In genomic region chr3:104787306-104787705, GRCh38 we compare ENCODE assay signal across 28 cellular contexts.
"Had no signal": no experiment of that assay in that cellular context is flagged by ENCODE, and none has a peak within 500 bp of the region (broad histone marks: within the 10 kb centered on the region; RNA-seq: fewer than 3 reads in every experiment).

No MANE protein-coding gene starts in this region.

- H3K27me3 Mint-ChIP-seq: stimulated activated naive B cell treated with anti-CD40 and anti-IgM and Interleukin-4, amounts not matched to agents 10 μg/mL and 1 μg/mL and 100 μg/mL, for 72 hours had no signal

- H3K9me3 Mint-ChIP-seq: naive B cell; nephron progenitor cell; stimulated activated naive B cell treated with anti-CD40 and anti-IgM and Interleukin-4, amounts not matched to agents 10 μg/mL and 1 μg/mL and 100 μg/mL, for 72 hours had no signal

- H3K4me1 Mint-ChIP-seq: immature natural killer cell; naive B cell; natural killer cell; nephron progenitor cell; stimulated activated naive B cell treated with anti-CD40 and anti-IgM and Interleukin-4, amounts not matched to agents 10 μg/mL and 1 μg/mL and 100 μg/mL, for 72 hours had no signal

- DNase-seq: hypothalamus; immature natural killer cell; kidney; left colon; left lung; lower lobe of right lung; mammary epithelial cell; mesendoderm; naive B cell; natural killer cell; nephron progenitor cell; ovary; posterior cingulate gyrus; retina; right cardiac atrium; stimulated activated CD4-positive, alpha-beta T cell treated with anti-CD3 and anti-CD28 coated beads, Interleukin-12 subunit alpha, Interleukin-12 subunit beta, amount 100 ng/mL, for 4 hours; stimulated activated CD4-positive, alpha-beta T cell treated with anti-CD3 and anti-CD28 coated beads, Interleukin-15, amount 100 ng/mL, for 24 hours; stimulated activated CD4-positive, alpha-beta T cell treated with anti-CD3 and anti-CD28 coated beads, Interleukin-2, amount 100 ng/mL, for 24 hours; stimulated activated CD4-positive, alpha-beta T cell treated with anti-CD3 and anti-CD28 coated beads, Interleukin-4, amount 100 ng/mL, for 1 hour; stimulated activated naive B cell treated with anti-CD40 and anti-IgM and Interleukin-4, amounts not matched to agents 10 μg/mL and 1 μg/mL and 100 μg/mL, for 72 hours; stimulated activated naive CD8-positive, alpha-beta T cell treated with anti-CD3 and anti-CD28 coated beads, Interleukin-15, Interleukin-2, amounts not matched to agents 100 U/mL and 50 U/mL, for 24 hours; stomach; testis; thyroid gland; transverse colon; upper lobe of left lung had no signal

- H3K4me3 Mint-ChIP-seq: immature natural killer cell; mesothelial cell of epicardium; naive B cell; natural killer cell; nephron progenitor cell; stimulated activated naive B cell treated with anti-CD40 and anti-IgM and Interleukin-4, amounts not matched to agents 10 μg/mL and 1 μg/mL and 100 μg/mL, for 72 hours had no signal

- H3K36me3 Mint-ChIP-seq: immature natural killer cell; mesothelial cell of epicardium; naive B cell; natural killer cell; stimulated activated naive B cell treated with anti-CD40 and anti-IgM and Interleukin-4, amounts not matched to agents 10 μg/mL and 1 μg/mL and 100 μg/mL, for 72 hours had no signal

- ATAC-seq: left colon; left lung; lower lobe of right lung; natural killer cell; right cardiac atrium; sciatic nerve; stimulated activated naive B cell treated with anti-CD40 and anti-IgM and Interleukin-4, amounts not matched to agents 10 μg/mL and 1 μg/mL and 100 μg/mL, for 72 hours; stimulated activated naive CD8-positive, alpha-beta T cell treated with anti-CD3 and anti-CD28 coated beads, Interleukin-15, Interleukin-2, amounts not matched to agents 100 U/mL and 50 U/mL, for 24 hours had no signal

- H3K27ac Mint-ChIP-seq: immature natural killer cell; mesothelial cell of epicardium; naive B cell; natural killer cell; nephron progenitor cell; stimulated activated naive B cell treated with anti-CD40 and anti-IgM and Interleukin-4, amounts not matched to agents 10 μg/mL and 1 μg/mL and 100 μg/mL, for 72 hours had no signal
